ENCODE assay signal across 12 cellular contexts in genomic region chr17:9470171-9470570, GRCh38.
DNase-seq lines count a peak whose midpoint lies in the region; ATAC-seq and TF ChIP-seq lines count a peak whose summit lies in the region.
"Had no signal": no experiment of that assay in that cellular context is flagged by ENCODE, and none has a peak within 500 bp of the region (broad histone marks: within the 10 kb centered on the region; RNA-seq: fewer than 3 reads in every experiment).

No MANE protein-coding gene starts in this region.

- H3K4me1 ChIP-seq in Loucy (ENCODE audit: insufficient read depth, low read length, poor library complexity, severe bottlenecking), result peaks cover 34% of the 10 kb centered on the region
- H3K4me1 ChIP-seq: foreskin keratinocyte, Peyer's patch had no signal

- POLR2A ChIA-PET in activated naive CD8-positive, alpha-beta T cell treated with anti-CD3 and anti-CD28 coated beads, Interleukin-2, amount 10 ng/mL, durations not matched to agents 7 days and 5 days (lab: Charles Lee), result interaction anchor here (1.4 kb wide), 1 partner anchor 106 kb away, joined by 5 read pairs; the partner anchor contains the start of genes CFAP52 and STX8
- POLR2A ChIA-PET in naive thymus-derived CD8-positive, alpha-beta T cell (lab: Charles Lee), result no interaction called here

- peak overlapping the region; percentile 91 for H3K27ac Mint-ChIP-seq in activated naive CD8-positive, alpha-beta T cell treated with anti-CD3 and anti-CD28 coated beads, Interleukin-2, amount 10 ng/mL, durations not matched to agents 7 days and 5 days
- H3K27ac Mint-ChIP-seq in naive thymus-derived CD8-positive, alpha-beta T cell, result peak overlapping the region; percentile 37 to 92 (median 70)

- peaks cover 7% of the 10 kb centered on the region; the same call in 1 of the 2 replicates for H3K79me2 ChIP-seq in Loucy (ENCODE audit: insufficient read depth, low read length)

- H3K27me3 Mint-ChIP-seq in activated naive CD8-positive, alpha-beta T cell treated with anti-CD3 and anti-CD28 coated beads, Interleukin-2, amount 10 ng/mL, durations not matched to agents 7 days and 5 days, result no peaks in the 10 kb centered on the region
- no peaks in the 10 kb centered on the region for H3K27me3 Mint-ChIP-seq in naive thymus-derived CD8-positive, alpha-beta T cell

- DNase-seq in GM06990 (ENCODE audit: extremely low read depth, insufficient read length), result peak; percentile 9
- DNase-seq in activated naive CD8-positive, alpha-beta T cell treated with anti-CD3 and anti-CD28 coated beads, Interleukin-2, amount 10 ng/mL, durations not matched to agents 7 days and 5 days, result no peak
- DNase-seq in naive thymus-derived CD8-positive, alpha-beta T cell, result peak in 3 of 10 donors; percentile 3 to 20 (median 11)
- no peak for DNase-seq in NCI-H1105 (lab: John Stamatoyannopoulos, UW)
- DNase-seq in kidney tubule cell (ENCODE audit: low spot score), result no peak
- DNase-seq: anterior cingulate cortex, foreskin keratinocyte, left ventricle myocardium inferior, NCI-H1417 had no signal

- H3K36me3 Mint-ChIP-seq in activated naive CD8-positive, alpha-beta T cell treated with anti-CD3 and anti-CD28 coated beads, Interleukin-2, amount 10 ng/mL, durations not matched to agents 7 days and 5 days, result peaks cover 16% of the 10 kb centered on the region
- H3K36me3 Mint-ChIP-seq in naive thymus-derived CD8-positive, alpha-beta T cell, result peaks cover 0 to 4% (median 2%) of the 10 kb centered on the region in 3 donors

- no peak overlapping the region for H2AFZ ChIP-seq in Loucy (ENCODE audit: low read length)

- no peaks in the 10 kb centered on the region for H3K36me3 ChIP-seq in GM06990 (ENCODE audit: control insufficient read depth, insufficient read depth, low read length)
- no peaks in the 10 kb centered on the region for H3K36me3 ChIP-seq in Loucy (ENCODE audit: insufficient read depth, low read length)
- H3K36me3 ChIP-seq: left ventricle myocardium inferior, Peyer's patch had no signal

- no peaks in the 10 kb centered on the region for H3K9me2 ChIP-seq in Loucy (replicated peaks; ENCODE audit: low read depth, low read length)

- peak overlapping the region; percentile 71 for H3K4me2 ChIP-seq in Loucy (ENCODE audit: low read depth, low read length, poor library complexity, severe bottlenecking)

- H4K20me1 ChIP-seq in Loucy (ENCODE audit: insufficient read depth, low read length, poor library complexity, severe bottlenecking), result no peaks in the 10 kb centered on the region

- H3F3A ChIP-seq in Loucy (ENCODE audit: low read depth), result peaks cover 4% of the 10 kb centered on the region

- H3K9ac ChIP-seq in Loucy (ENCODE audit: low read depth, low read length, poor library complexity, severe bottlenecking), result peak overlapping the region; percentile 57

- peaks cover 1% of the 10 kb centered on the region for H3K9me3 Mint-ChIP-seq in activated naive CD8-positive, alpha-beta T cell treated with anti-CD3 and anti-CD28 coated beads, Interleukin-2, amount 10 ng/mL, durations not matched to agents 7 days and 5 days
- H3K9me3 Mint-ChIP-seq in naive thymus-derived CD8-positive, alpha-beta T cell, result no peaks in the 10 kb centered on the region

- no peak for TF ChIP-seq CTCF in GM06990 (IDR thresholded peaks at IDR 0.05; ENCODE audit: insufficient read depth, low read length, poor library complexity, severe bottlenecking)
- no peak for TF ChIP-seq CTCF in Loucy (conservative IDR thresholded peaks at IDR 0.05; ENCODE audit: low read length)

- peaks cover 22% of the 10 kb centered on the region for H3K4me1 Mint-ChIP-seq in activated naive CD8-positive, alpha-beta T cell treated with anti-CD3 and anti-CD28 coated beads, Interleukin-2, amount 10 ng/mL, durations not matched to agents 7 days and 5 days
- peaks cover 15 to 33% (median 28%) of the 10 kb centered on the region in 4 donors for H3K4me1 Mint-ChIP-seq in naive thymus-derived CD8-positive, alpha-beta T cell

- H3K4me3 ChIP-seq in GM06990 (replicated peaks; ENCODE audit: low read depth, low read length) (no peak overlapping the region), Loucy (ENCODE audit: low read length, poor library complexity, severe bottlenecking) (peak overlapping the region; percentile 64)
- H3K4me3 ChIP-seq: left ventricle myocardium inferior, Peyer's patch had no signal

- ATAC-seq in activated naive CD8-positive, alpha-beta T cell treated with anti-CD3 and anti-CD28 coated beads, Interleukin-2, amount 10 ng/mL, durations not matched to agents 7 days and 5 days (ENCODE audit: low read depth), result peak; percentile 97
- peak; percentile 54 to 74 for ATAC-seq in naive thymus-derived CD8-positive, alpha-beta T cell
- no peak for ATAC-seq in HG02678 (IDR thresholded peaks at IDR 0.05; ENCODE audit: unreplicated experiment)
- ATAC-seq: foreskin keratinocyte had no signal

- H3K9me3 ChIP-seq in Loucy (ENCODE audit: insufficient read depth, low read depth, low read length), result no peaks in the 10 kb centered on the region
- H3K9me3 ChIP-seq: left ventricle myocardium inferior, Peyer's patch had no signal

- H3K27me3 ChIP-seq in GM06990 (replicated peaks; ENCODE audit: control insufficient read depth, insufficient read depth, low read length) (no peaks in the 10 kb centered on the region), Loucy (ENCODE audit: insufficient read depth, low read length, poor library complexity, severe bottlenecking) (no peaks in the 10 kb centered on the region)
- H3K27me3 ChIP-seq: foreskin keratinocyte, Peyer's patch had no signal

- H3K4me3 Mint-ChIP-seq in activated naive CD8-positive, alpha-beta T cell treated with anti-CD3 and anti-CD28 coated beads, Interleukin-2, amount 10 ng/mL, durations not matched to agents 7 days and 5 days, result peak overlapping the region; percentile 70
- peak overlapping the region; percentile 26 to 77 (median 66) for H3K4me3 Mint-ChIP-seq in naive thymus-derived CD8-positive, alpha-beta T cell
